ENCODE assay signal across 10 cellular contexts in the genomic region with DNA sequence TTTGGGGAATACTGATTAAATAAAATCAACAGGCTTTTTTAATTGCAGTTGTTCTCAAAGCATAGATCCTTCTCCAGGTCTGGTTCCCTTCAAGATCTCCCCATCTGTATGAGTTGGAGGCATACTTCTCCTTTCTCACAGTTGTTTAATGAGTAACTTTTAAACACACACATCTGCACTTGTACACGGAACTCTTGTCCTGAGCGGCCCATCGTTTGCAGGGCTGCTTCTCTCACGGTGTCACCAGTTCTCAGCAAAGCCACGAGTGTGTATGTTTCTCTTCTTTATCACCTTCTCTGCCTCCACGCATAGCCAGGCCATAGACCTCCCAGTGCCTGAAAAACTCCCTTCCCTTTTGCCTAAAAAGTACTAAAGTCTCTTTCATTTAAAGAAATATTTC.
DNase-seq lines count a peak whose midpoint lies in the region; ATAC-seq and TF ChIP-seq lines count a peak whose summit lies in the region.
"Had no signal": no experiment of that assay in that cellular context is flagged by ENCODE, and none has a peak within 500 bp of the region (broad histone marks: within the 10 kb centered on the region; RNA-seq: fewer than 3 reads in every experiment).

No MANE protein-coding gene starts in this region.

- TF ChIP-seq POLR2A in transverse colon (IDR thresholded peaks at IDR 0.05): no peak
- no peak for TF ChIP-seq POLR2A in tibial nerve (IDR thresholded peaks at IDR 0.05)

- no peaks in the 10 kb centered on the region for H3K27me3 ChIP-seq in PC-3 (ENCODE audit: low read length)
- no peaks in the 10 kb centered on the region for H3K27me3 ChIP-seq in transverse colon
- peaks cover 4% of the 10 kb centered on the region for H3K27me3 ChIP-seq in effector memory CD4-positive, alpha-beta T cell (replicated peaks; ENCODE audit: control insufficient read depth, insufficient read depth, low read length, poor library complexity, severe bottlenecking)
- no peaks in the 10 kb centered on the region for H3K27me3 ChIP-seq in tibial nerve

- no TSS peak for BruUV-seq in PC-3 (replicated peaks; lab: Mats Ljungman, UMichigan)

- H3K4me3 ChIP-seq in PC-3 (ENCODE audit: low read length) (no peak overlapping the region), transverse colon (no peak overlapping the region), tibial nerve (no peak overlapping the region)
- H3K4me3 ChIP-seq in effector memory CD4-positive, alpha-beta T cell (ENCODE audit: insufficient read depth, low read depth, low read length, poor library complexity, severe bottlenecking): no peak overlapping the region

- in situ Hi-C loops in transverse colon (cut with MboI; ENCODE audit: low pct_ligation_motif_present in 1 of 4, low pct_unique_long_range_greater_than_20kb in 1 of 4, low sequenced_read_pairs in 3 of 4): no loop called here

- H3K27me3 Mint-ChIP-seq in activated T-cell treated with anti-CD3 and anti-CD28 coated beads, Interleukin-2, amount 50 U/mL, for 72 hours (ENCODE audit: low read depth): peaks cover 13% of the 10 kb centered on the region

- no peaks in the 10 kb centered on the region for H4K20me1 ChIP-seq in PC-3 (ENCODE audit: low read length)

- H2AFZ ChIP-seq in PC-3 (ENCODE audit: low read length): no peak overlapping the region

- H3K4me3 Mint-ChIP-seq in activated T-cell treated with anti-CD3 and anti-CD28 coated beads, Interleukin-2, amount 50 U/mL, for 72 hours: no peak overlapping the region
- H3K4me3 Mint-ChIP-seq: naive thymus-derived CD4-positive, alpha-beta T cell had no signal

- no peak for DNase-seq in PC-3
- DNase-seq in transverse colon: peak; percentile 30
- no peak for DNase-seq in effector memory CD4-positive, alpha-beta T cell
- no peak for DNase-seq in tibial nerve (ENCODE audit: low spot score in 2 of 2)
- no peak for DNase-seq in activated T-cell treated with anti-CD3 and anti-CD28 coated beads, Interleukin-2, amount 50 U/mL, for 72 hours
- DNase-seq: amygdala; naive thymus-derived CD4-positive, alpha-beta T cell; NCI-H146 had no signal

- H3K36me3 Mint-ChIP-seq in activated T-cell treated with anti-CD3 and anti-CD28 coated beads, Interleukin-2, amount 50 U/mL, for 72 hours (ENCODE audit: insufficient read depth in 2 of 2): no peaks in the 10 kb centered on the region
- H3K36me3 Mint-ChIP-seq: naive thymus-derived CD4-positive, alpha-beta T cell had no signal

- H3K9me3 Mint-ChIP-seq in activated T-cell treated with anti-CD3 and anti-CD28 coated beads, Interleukin-2, amount 50 U/mL, for 72 hours: no peaks in the 10 kb centered on the region
- H3K9me3 Mint-ChIP-seq: naive thymus-derived CD4-positive, alpha-beta T cell had no signal

- no peaks in the 10 kb centered on the region for H3K79me2 ChIP-seq in PC-3 (ENCODE audit: low read length)

- no peaks in the 10 kb centered on the region for H3F3A ChIP-seq in PC-3 (ENCODE audit: low read length, unreplicated experiment)

- H3K9me2 ChIP-seq in PC-3 (replicated peaks; ENCODE audit: low read length): no peaks in the 10 kb centered on the region

- intact Hi-C loops in PC-3 (cut with micrococcal nuclease) (loop anchor here (2.0 kb wide), 1 partner anchor 26 kb away; no protein-coding TSS in a partner anchor), transverse colon (cut with DNase I; ENCODE audit: low total_unique reads) (no loop called here)

- H3K27ac ChIP-seq in PC-3 (ENCODE audit: low read length): peak overlapping the region; percentile 79
- H3K27ac ChIP-seq in transverse colon: peak overlapping the region in 3 of 4 donors; percentile 28 to 57 (median 41)
- no peak overlapping the region for H3K27ac ChIP-seq in effector memory CD4-positive, alpha-beta T cell (ENCODE audit: insufficient read depth, low read length, poor library complexity, severe bottlenecking)
- H3K27ac ChIP-seq in tibial nerve: no peak overlapping the region

- H3K9me3 ChIP-seq in PC-3 (ENCODE audit: low read length) (no peaks in the 10 kb centered on the region), transverse colon (no peaks in the 10 kb centered on the region), tibial nerve (no peaks in the 10 kb centered on the region)
- no peaks in the 10 kb centered on the region for H3K9me3 ChIP-seq in effector memory CD4-positive, alpha-beta T cell (ENCODE audit: control insufficient read depth, low read length)

- no peak overlapping the region for H3K27ac Mint-ChIP-seq in activated T-cell treated with anti-CD3 and anti-CD28 coated beads, Interleukin-2, amount 50 U/mL, for 72 hours
- H3K27ac Mint-ChIP-seq: naive thymus-derived CD4-positive, alpha-beta T cell had no signal

- peak; percentile 92 for ATAC-seq in GM19372 (IDR thresholded peaks at IDR 0.05; ENCODE audit: low read depth, unreplicated experiment)
- peak; percentile 94 for ATAC-seq in HG02938 (IDR thresholded peaks at IDR 0.05; ENCODE audit: unreplicated experiment)
- no peak for ATAC-seq in PC-3
- ATAC-seq in activated T-cell treated with anti-CD3 and anti-CD28 coated beads, Interleukin-2, amount 50 U/mL, for 72 hours (replicated peaks in 1 of 2): no peak
- ATAC-seq: naive thymus-derived CD4-positive, alpha-beta T cell had no signal

- POLR2A ChIA-PET in PC-3 (lab: Charles Lee; ENCODE audit: unreplicated experiment): no interaction called here

- no peak for TF ChIP-seq EP300 in transverse colon (IDR thresholded peaks at IDR 0.05; ENCODE audit: low read depth)
- no peak for TF ChIP-seq EP300 in tibial nerve (IDR thresholded peaks at IDR 0.05)

- no peak overlapping the region for H3K9ac ChIP-seq in PC-3 (ENCODE audit: low read length)

- TF ChIP-seq CTCF in PC-3 (conservative IDR thresholded peaks at IDR 0.05; ENCODE audit: low read depth, low read length): no peak
- TF ChIP-seq CTCF in transverse colon (IDR thresholded peaks at IDR 0.05): no peak
- no peak for TF ChIP-seq CTCF in tibial nerve (IDR thresholded peaks at IDR 0.05)

- H3K4me1 Mint-ChIP-seq in activated T-cell treated with anti-CD3 and anti-CD28 coated beads, Interleukin-2, amount 50 U/mL, for 72 hours (ENCODE audit: low read depth): no peaks in the 10 kb centered on the region

- peaks cover 45% of the 10 kb centered on the region for H3K4me1 ChIP-seq in PC-3 (ENCODE audit: insufficient read depth, low read length)
- peaks cover 2 to 29% (median 15%) of the 10 kb centered on the region in 4 donors for H3K4me1 ChIP-seq in transverse colon
- H3K4me1 ChIP-seq in effector memory CD4-positive, alpha-beta T cell (ENCODE audit: control insufficient read depth, insufficient read depth, low read length, poor library complexity, severe bottlenecking): no peaks in the 10 kb centered on the region
- no peaks in the 10 kb centered on the region for H3K4me1 ChIP-seq in tibial nerve

- no peaks in the 10 kb centered on the region for H3K36me3 ChIP-seq in PC-3 (ENCODE audit: low read depth, low read length)
- no peaks in the 10 kb centered on the region for H3K36me3 ChIP-seq in transverse colon
- H3K36me3 ChIP-seq in effector memory CD4-positive, alpha-beta T cell (ENCODE audit: control insufficient read depth, insufficient read depth, low read length): no peaks in the 10 kb centered on the region
- H3K36me3 ChIP-seq in tibial nerve: no peaks in the 10 kb centered on the region

- WGBS in transverse colon (ENCODE audit: low coverage in 1 of 2), 2 donors: 20 to 22% methylated on average over 3 to 6 of the region's 6 CpGs
- 76 to 81% methylated on average over 6 of the region's 6 CpGs for WGBS in tibial nerve, 2 donors

- no peak overlapping the region for H3K4me2 ChIP-seq in PC-3 (ENCODE audit: low read length)

- CTCF ChIA-PET in PC-3 (lab: Charles Lee): interaction anchor here (1.4 kb wide), 1 partner anchor 13 kb away, joined by 5 read pairs; no protein-coding TSS in a partner anchor

Comparison
In these comparisons a context has a peak if more than half of its experiments do, and no peak if none do; other contexts are left out.
1. ATAC-seq: peak in GM19372 (single experiment) and HG02938 (single experiment); none in PC-3 (single experiment) and activated T-cell treated with anti-CD3 and anti-CD28 coated beads, Interleukin-2, amount 50 U/mL, for 72 hours (0 of 2).
2. H3K27ac ChIP-seq: peak in PC-3 (single experiment) and transverse colon (3 of 4); none in effector memory CD4-positive, alpha-beta T cell (single experiment) and tibial nerve (0 of 4).